In genomic region chr16:46908540-46909372, GRCh38 we compare ENCODE assay signal across 8 cellular contexts. TPM values are rescaled to one million over a fixed set of nuclear protein-coding genes. Genes with fewer than 3 reads are reported as not detected.
DNase-seq lines count a peak whose midpoint lies in the region; ATAC-seq and TF ChIP-seq lines count a peak whose summit lies in the region.

No MANE protein-coding gene starts in this region.

- H3K36me3 Mint-ChIP-seq in activated naive CD4-positive, alpha-beta T cell treated with anti-CD3 and anti-CD28 coated beads, Interleukin-2, amount 10 ng/mL, durations not matched to agents 7 days and 5 days, result peaks cover 1% of the 10 kb centered on the region
- H3K36me3 Mint-ChIP-seq in glutamatergic neuron (ENCODE audit: unreplicated experiment), result peaks cover 11% of the 10 kb centered on the region

- CTCF ChIA-PET in activated naive CD4-positive, alpha-beta T cell treated with anti-CD3 and anti-CD28 coated beads, Interleukin-2, amount 10 ng/mL, durations not matched to agents 7 days and 5 days (lab: Charles Lee), result interaction anchor here (0.7 to 10.5 kb wide), 20 partner anchors 8 to 248 kb away, joined by 3 to 127 read pairs (median 4); partner anchors contain the start of gene GPT2

- in situ Hi-C loops in SK-MEL-5 (cut with HindIII; ENCODE audit: low pct_unique_long_range_greater_than_20kb, low sequenced_read_pairs), result no loop called here

- DNase-seq in COLO829 (ENCODE audit: low spot score) (peak; percentile 67), HPDE6-E6E7 (ENCODE audit: extremely low spot score) (peak; percentile 54), SK-MEL-5 (ENCODE audit: low read depth, low spot score) (peak; percentile 77), glutamatergic neuron (peak; percentile 81), putamen (ENCODE audit: low spot score) (peak; percentile 74)
- DNase-seq in activated naive CD4-positive, alpha-beta T cell treated with anti-CD3 and anti-CD28 coated beads, Interleukin-2, amount 10 ng/mL, durations not matched to agents 7 days and 5 days, result peak; percentile 75

- H3K27me3 Mint-ChIP-seq in activated naive CD4-positive, alpha-beta T cell treated with anti-CD3 and anti-CD28 coated beads, Interleukin-2, amount 10 ng/mL, durations not matched to agents 7 days and 5 days, result no peaks in the 10 kb centered on the region
- H3K27me3 Mint-ChIP-seq in glutamatergic neuron (ENCODE audit: unreplicated experiment), result peaks cover 10% of the 10 kb centered on the region

- H3K4me3 Mint-ChIP-seq in activated naive CD4-positive, alpha-beta T cell treated with anti-CD3 and anti-CD28 coated beads, Interleukin-2, amount 10 ng/mL, durations not matched to agents 7 days and 5 days, result no peak overlapping the region
- H3K4me3 Mint-ChIP-seq in glutamatergic neuron (ENCODE audit: unreplicated experiment), result peak overlapping the region; percentile 64

- H3K9me3 Mint-ChIP-seq in activated naive CD4-positive, alpha-beta T cell treated with anti-CD3 and anti-CD28 coated beads, Interleukin-2, amount 10 ng/mL, durations not matched to agents 7 days and 5 days, result no peaks in the 10 kb centered on the region
- peaks cover 7% of the 10 kb centered on the region for H3K9me3 Mint-ChIP-seq in glutamatergic neuron (ENCODE audit: unreplicated experiment)

- ATAC-seq in HG03039 (IDR thresholded peaks at IDR 0.05; ENCODE audit: unreplicated experiment), result no peak
- no peak for ATAC-seq in GM18517 (IDR thresholded peaks at IDR 0.05; ENCODE audit: unreplicated experiment)

- H3K4me1 Mint-ChIP-seq in activated naive CD4-positive, alpha-beta T cell treated with anti-CD3 and anti-CD28 coated beads, Interleukin-2, amount 10 ng/mL, durations not matched to agents 7 days and 5 days, result peaks cover 13% of the 10 kb centered on the region
- peaks cover 8% of the 10 kb centered on the region for H3K4me1 Mint-ChIP-seq in glutamatergic neuron (ENCODE audit: low read depth, unreplicated experiment)

- TF ChIP-seq CTCF in glutamatergic neuron (IDR thresholded peaks at IDR 0.05; ENCODE audit: partially characterized antibody, unreplicated experiment), result peak; percentile 90

- H3K27ac Mint-ChIP-seq in activated naive CD4-positive, alpha-beta T cell treated with anti-CD3 and anti-CD28 coated beads, Interleukin-2, amount 10 ng/mL, durations not matched to agents 7 days and 5 days, result no peak overlapping the region
- H3K27ac Mint-ChIP-seq in glutamatergic neuron (ENCODE audit: unreplicated experiment), result peak overlapping the region; percentile 66

RNA-seq across cellular contexts. Expression of gene GPT2, which starts 24.6 kb away (rescaled TPM):
- total RNA-seq in SK-MEL-5 (2014; rRNA removed; shearing (Covaris generic)), result 10.1 and 10.8 TPM in 2 replicates
- polyA plus RNA-seq in SK-MEL-5 (2015; cell fraction: cytosol; rRNA removed), result 32.4 and 34.2 TPM in 2 replicates
- 41.8 and 44.7 TPM in 2 replicates for polyA plus RNA-seq in SK-MEL-5 (2015; cell fraction: nucleus; rRNA removed)
- total RNA-seq in glutamatergic neuron (ENCODE audit: unreplicated experiment), result 70.7 TPM
